In genomic region chr2:229910832-229911412, GRCh38 we compare ENCODE assay signal across 8 cellular contexts. TPM values are rescaled to one million over a fixed set of nuclear protein-coding genes. Genes with fewer than 3 reads are reported as not detected.
DNase-seq lines count a peak whose midpoint lies in the region; ATAC-seq and TF ChIP-seq lines count a peak whose summit lies in the region.

No MANE protein-coding gene starts in this region.

- intact Hi-C loops in adrenal gland (cut with DNase I) = loop anchor here in 1 of 2 donors (10.0 kb wide), 1 partner anchor 66 kb away; no protein-coding TSS in a partner anchor

- WGBS in adrenal gland, 4 donors = 47 to 68% (median 52%) methylated on average over 1 of the region's 1 CpG

- no peaks in the 10 kb centered on the region for H3K27me3 ChIP-seq in adrenal gland

- no peak for TF ChIP-seq POLR2A in adrenal gland (IDR thresholded peaks at IDR 0.05)

- no peak for TF ChIP-seq CTCF in adrenal gland (IDR thresholded peaks at IDR 0.05)

- DNase-seq in NCI-H1417 (lab: John Stamatoyannopoulos, UW) (peak in 2 of 3 experiments; percentile 2 to 25), NCI-H1417 treated with DMSO at 0.1 percent for 48 hours (lab: John Stamatoyannopoulos, UW) (no peak), LHCN-M2 (ENCODE audit: low read depth) (peak; percentile 43), amniotic epithelial cell (ENCODE audit: low read depth) (peak; percentile 31), myocyte (ENCODE audit: low read depth) (peak; percentile 42), adrenal gland (no peak)

- H3K9me3 ChIP-seq in adrenal gland (replicated peaks in 1 of 3) = no peaks in the 10 kb centered on the region

- H3K36me3 ChIP-seq in adrenal gland (replicated peaks in 1 of 2) = peaks cover 0 to 11% of the 10 kb centered on the region in 2 donors

- ATAC-seq in GM21390 (IDR thresholded peaks at IDR 0.05; ENCODE audit: unreplicated experiment) (peak; percentile 71), GM19467 (IDR thresholded peaks at IDR 0.05; ENCODE audit: unreplicated experiment) (no peak)

- H3K4me1 ChIP-seq in adrenal gland (replicated peaks in 1 of 2) = peaks cover 33 to 74% of the 10 kb centered on the region in 2 donors

- no peak overlapping the region for H3K27ac ChIP-seq in adrenal gland

- no peak overlapping the region for H3K4me3 ChIP-seq in adrenal gland

RNA-seq across cellular contexts. Expression of gene TRIP12, which starts 10.9 kb away (rescaled TPM):
- 145 and 160 TPM in 2 replicates for total RNA-seq in LHCN-M2 (2014; rRNA removed)
- 72.8 TPM for polyA plus RNA-seq in LHCN-M2 (2012)
- 167 and 173 TPM in 2 replicates for total RNA-seq in myocyte
- polyA plus RNA-seq in myocyte (2012) = 91.2 TPM
- total RNA-seq in adrenal gland = 100 to 1,000 TPM in 6 of 8 donors, 10 to 100 TPM in 2; 78.1 to 242 (median 157) TPM
- 100 to 1,000 TPM in 1 of 3 donors, 10 to 100 TPM in 2; 15.5 to 167 (median 23.7) TPM for polyA plus RNA-seq in adrenal gland

RNA-seq across cellular contexts. Expression of gene FBXO36, which starts 11.4 kb away (rescaled TPM):
- 3.1 TPM in 2 replicates for total RNA-seq in LHCN-M2 (2014; rRNA removed)
- polyA plus RNA-seq in LHCN-M2 (2012) = 1.2 TPM
- 1.5 and 2.1 TPM in 2 replicates for total RNA-seq in myocyte
- polyA plus RNA-seq in myocyte (2012) = 2.2 TPM
- 1 to 10 TPM; 4.2 to 8.6 (median 6.4) TPM for total RNA-seq in adrenal gland
- 1 to 10 TPM; 1.9 to 9.2 (median 2.4) TPM for polyA plus RNA-seq in adrenal gland

Comparison
In these comparisons a context has a peak if more than half of its experiments do, and no peak if none do; other contexts are left out.
1. DNase-seq: peak in NCI-H1417 (2 of 3), LHCN-M2 (single experiment), amniotic epithelial cell (single experiment) and myocyte (single experiment); none in NCI-H1417 treated with DMSO at 0.1 percent for 48 hours (single experiment) and adrenal gland (0 of 7).